In the genomic region with DNA sequence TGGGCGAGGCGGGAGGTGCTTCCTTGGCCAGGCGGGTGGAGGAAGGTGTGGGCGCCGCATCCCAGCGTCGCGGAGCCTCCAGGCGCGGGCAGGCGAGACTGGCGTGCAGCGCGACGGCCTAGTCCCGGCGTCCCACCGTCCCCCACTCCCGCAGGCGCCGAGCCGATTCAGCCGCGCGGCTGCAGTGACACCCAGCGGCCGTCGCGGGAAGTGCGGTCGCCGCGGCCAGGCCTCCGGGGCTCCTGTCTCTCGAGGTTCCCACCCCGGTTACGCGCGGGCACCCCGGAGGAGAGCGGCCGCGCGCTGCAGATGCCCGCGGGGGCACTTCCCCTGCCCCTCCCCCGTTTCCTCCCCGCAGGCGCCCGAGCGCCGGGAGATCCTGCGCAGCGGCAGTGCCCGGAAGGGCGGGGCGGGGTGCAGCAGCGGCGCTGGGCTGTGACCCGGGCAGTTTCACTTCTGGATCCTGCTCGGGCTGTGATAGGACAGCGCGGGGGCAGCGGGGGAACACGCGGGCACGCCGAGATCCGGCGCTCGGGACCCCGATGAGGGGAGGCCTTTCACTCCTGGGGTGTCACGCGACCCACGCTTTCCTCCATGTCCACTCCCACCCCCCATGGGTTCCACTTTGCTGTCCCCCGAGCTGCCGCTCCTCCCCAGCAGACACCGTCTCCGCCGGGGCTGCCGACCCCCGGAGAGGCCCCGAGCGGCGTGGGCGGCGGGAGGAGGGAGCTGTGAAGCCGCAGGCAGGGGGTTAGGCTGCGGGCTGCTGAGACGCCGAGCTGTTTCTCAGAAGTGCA, we compare ENCODE assay signal across 1 cellular context.
TF ChIP-seq lines count a peak whose summit lies in the region.

No MANE protein-coding gene starts in this region.

TF ChIP-seq in HEK293, 187 proteins besides CTCF, POLR2A, EP300 and RAD21 (continued from another document):
- TF ChIP-seq HIC1 (tag by site-specific recombination; IDR thresholded peaks at IDR 0.05) (peak; percentile 52; the same call in 1 of the 2 replicates), BCL11A (tag by site-specific recombination; IDR thresholded peaks at IDR 0.05; ENCODE audit: low read depth) (no peak), ZNF501 (tag by site-specific recombination; IDR thresholded peaks at IDR 0.05) (peak; percentile 51; the same call in 1 of the 2 replicates), ZBTB17 (tag by site-specific recombination; IDR thresholded peaks at IDR 0.05) (peak; percentile 77), KLF9 (tag by site-specific recombination; IDR thresholded peaks at IDR 0.05; ENCODE audit: low read depth) (peak; percentile 35; the same call in 1 of the 2 replicates), ZIC2 (tag by site-specific recombination; IDR thresholded peaks at IDR 0.05) (peak; percentile 95), ZNF214 (tag by site-specific recombination; IDR thresholded peaks at IDR 0.05; ENCODE audit: borderline replicate concordance) (no peak), OSR2 (tag by site-specific recombination; IDR thresholded peaks at IDR 0.05) (0 out of 2 replicates have a peak, but pooled peaks have one; percentile 16), ZNF610 (tag by site-specific recombination; IDR thresholded peaks at IDR 0.05; ENCODE audit: borderline replicate concordance) (0 out of 2 replicates have a peak, but pooled peaks have one; percentile 51), ZNF366 (tag by site-specific recombination; conservative IDR thresholded peaks at IDR 0.05) (no peak), ZNF266 (tag by site-specific recombination; IDR thresholded peaks at IDR 0.05; ENCODE audit: low read depth) (no peak), SP2 (tag by site-specific recombination; IDR thresholded peaks at IDR 0.05) (peak; percentile 63), ZNF747 (tag by site-specific recombination; IDR thresholded peaks at IDR 0.05) (no peak), ZNF37A (tag by site-specific recombination; IDR thresholded peaks at IDR 0.05) (no peak), ZNF324 (tag by site-specific recombination; IDR thresholded peaks at IDR 0.05) (0 out of 2 replicates have a peak, but pooled peaks have one; percentile 44), PATZ1 (tag by site-specific recombination; IDR thresholded peaks at IDR 0.05) (peak; percentile 87), ZNF571 (tag by site-specific recombination; IDR thresholded peaks at IDR 0.05) (no peak), WT1 (tag by site-specific recombination; IDR thresholded peaks at IDR 0.05) (no peak), ZNF707 (tag by site-specific recombination; IDR thresholded peaks at IDR 0.05) (no peak), ZNF48 (tag by site-specific recombination; IDR thresholded peaks at IDR 0.05) (no peak), ZNF169 (tag by site-specific recombination; IDR thresholded peaks at IDR 0.05) (no peak), ZNF558 (tag by site-specific recombination; IDR thresholded peaks at IDR 0.05) (no peak), ZNF433 (tag by site-specific recombination; IDR thresholded peaks at IDR 0.05; ENCODE audit: low read depth) (no peak), BCL6B (tag by site-specific recombination; IDR thresholded peaks at IDR 0.05) (no peak), ZNF311 (tag by site-specific recombination; IDR thresholded peaks at IDR 0.05; ENCODE audit: borderline replicate concordance) (no peak), ZEB2 (tag by site-specific recombination; IDR thresholded peaks at IDR 0.05) (peak; percentile 71), ZNF623 (tag by site-specific recombination; IDR thresholded peaks at IDR 0.05) (no peak), ZBTB10 (tag by site-specific recombination; IDR thresholded peaks at IDR 0.05) (peak; percentile 89), YY2 (tag by site-specific recombination; IDR thresholded peaks at IDR 0.05) (no peak), ZNF600 (tag by site-specific recombination; IDR thresholded peaks at IDR 0.05) (peak; percentile 63; the same call in 1 of the 2 replicates), ZNF785 (tag by site-specific recombination; IDR thresholded peaks at IDR 0.05) (no peak; the same call in 1 of the 2 replicates), ZNF645 (tag by site-specific recombination; IDR thresholded peaks at IDR 0.05) (no peak)
- TF ChIP-seq, protein P1, sequence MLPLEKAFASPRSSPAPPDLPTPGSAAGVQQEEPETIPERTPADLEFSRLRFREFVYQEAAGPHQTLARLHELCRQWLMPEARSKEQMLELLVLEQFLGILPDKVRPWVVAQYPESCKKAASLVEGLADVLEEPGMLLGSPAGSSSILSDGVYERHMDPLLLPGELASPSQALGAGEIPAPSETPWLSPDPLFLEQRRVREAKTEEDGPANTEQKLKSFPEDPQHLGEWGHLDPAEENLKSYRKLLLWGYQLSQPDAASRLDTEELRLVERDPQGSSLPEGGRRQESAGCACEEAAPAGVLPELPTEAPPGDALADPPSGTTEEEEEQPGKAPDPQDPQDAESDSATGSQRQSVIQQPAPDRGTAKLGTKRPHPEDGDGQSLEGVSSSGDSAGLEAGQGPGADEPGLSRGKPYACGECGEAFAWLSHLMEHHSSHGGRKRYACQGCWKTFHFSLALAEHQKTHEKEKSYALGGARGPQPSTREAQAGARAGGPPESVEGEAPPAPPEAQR (tag by site-specific recombination; IDR thresholded peaks at IDR 0.05) = no peak
- TF ChIP-seq, protein P2, sequence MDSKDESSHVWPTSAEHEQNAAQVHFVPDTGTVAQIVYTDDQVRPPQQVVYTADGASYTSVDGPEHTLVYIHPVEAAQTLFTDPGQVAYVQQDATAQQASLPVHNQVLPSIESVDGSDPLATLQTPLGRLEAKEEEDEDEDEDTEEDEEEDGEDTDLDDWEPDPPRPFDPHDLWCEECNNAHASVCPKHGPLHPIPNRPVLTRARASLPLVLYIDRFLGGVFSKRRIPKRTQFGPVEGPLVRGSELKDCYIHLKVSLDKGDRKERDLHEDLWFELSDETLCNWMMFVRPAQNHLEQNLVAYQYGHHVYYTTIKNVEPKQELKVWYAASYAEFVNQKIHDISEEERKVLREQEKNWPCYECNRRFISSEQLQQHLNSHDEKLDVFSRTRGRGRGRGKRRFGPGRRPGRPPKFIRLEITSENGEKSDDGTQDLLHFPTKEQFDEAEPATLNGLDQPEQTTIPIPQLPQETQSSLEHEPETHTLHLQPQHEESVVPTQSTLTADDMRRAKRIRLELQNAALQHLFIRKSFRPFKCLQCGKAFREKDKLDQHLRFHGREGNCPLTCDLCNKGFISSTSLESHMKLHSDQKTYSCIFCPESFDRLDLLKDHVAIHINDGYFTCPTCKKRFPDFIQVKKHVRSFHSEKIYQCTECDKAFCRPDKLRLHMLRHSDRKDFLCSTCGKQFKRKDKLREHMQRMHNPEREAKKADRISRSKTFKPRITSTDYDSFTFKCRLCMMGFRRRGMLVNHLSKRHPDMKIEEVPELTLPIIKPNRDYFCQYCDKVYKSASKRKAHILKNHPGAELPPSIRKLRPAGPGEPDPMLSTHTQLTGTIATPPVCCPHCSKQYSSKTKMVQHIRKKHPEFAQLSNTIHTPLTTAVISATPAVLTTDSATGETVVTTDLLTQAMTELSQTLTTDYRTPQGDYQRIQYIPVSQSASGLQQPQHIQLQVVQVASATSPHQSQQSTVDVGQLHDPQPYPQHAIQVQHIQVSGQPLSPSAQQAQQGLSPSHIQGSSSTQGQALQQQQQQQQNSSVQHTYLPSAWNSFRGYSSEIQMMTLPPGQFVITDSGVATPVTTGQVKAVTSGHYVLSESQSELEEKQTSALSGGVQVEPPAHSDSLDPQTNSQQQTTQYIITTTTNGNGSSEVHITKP (tag by site-specific recombination; IDR thresholded peaks at IDR 0.05) = peak; percentile 35; the same call in 1 of the 2 replicates
- TF ChIP-seq, protein P3, sequence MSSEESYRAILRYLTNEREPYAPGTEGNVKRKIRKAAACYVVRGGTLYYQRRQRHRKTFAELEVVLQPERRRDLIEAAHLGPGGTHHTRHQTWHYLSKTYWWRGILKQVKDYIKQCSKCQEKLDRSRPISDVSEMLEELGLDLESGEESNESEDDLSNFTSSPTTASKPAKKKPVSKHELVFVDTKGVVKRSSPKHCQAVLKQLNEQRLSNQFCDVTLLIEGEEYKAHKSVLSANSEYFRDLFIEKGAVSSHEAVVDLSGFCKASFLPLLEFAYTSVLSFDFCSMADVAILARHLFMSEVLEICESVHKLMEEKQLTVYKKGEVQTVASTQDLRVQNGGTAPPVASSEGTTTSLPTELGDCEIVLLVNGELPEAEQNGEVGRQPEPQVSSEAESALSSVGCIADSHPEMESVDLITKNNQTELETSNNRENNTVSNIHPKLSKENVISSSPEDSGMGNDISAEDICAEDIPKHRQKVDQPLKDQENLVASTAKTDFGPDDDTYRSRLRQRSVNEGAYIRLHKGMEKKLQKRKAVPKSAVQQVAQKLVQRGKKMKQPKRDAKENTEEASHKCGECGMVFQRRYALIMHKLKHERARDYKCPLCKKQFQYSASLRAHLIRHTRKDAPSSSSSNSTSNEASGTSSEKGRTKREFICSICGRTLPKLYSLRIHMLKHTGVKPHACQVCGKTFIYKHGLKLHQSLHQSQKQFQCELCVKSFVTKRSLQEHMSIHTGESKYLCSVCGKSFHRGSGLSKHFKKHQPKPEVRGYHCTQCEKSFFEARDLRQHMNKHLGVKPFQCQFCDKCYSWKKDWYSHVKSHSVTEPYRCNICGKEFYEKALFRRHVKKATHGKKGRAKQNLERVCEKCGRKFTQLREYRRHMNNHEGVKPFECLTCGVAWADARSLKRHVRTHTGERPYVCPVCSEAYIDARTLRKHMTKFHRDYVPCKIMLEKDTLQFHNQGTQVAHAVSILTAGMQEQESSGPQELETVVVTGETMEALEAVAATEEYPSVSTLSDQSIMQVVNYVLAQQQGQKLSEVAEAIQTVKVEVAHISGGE (tag by site-specific recombination; conservative IDR thresholded peaks at IDR 0.05; ENCODE audit: low read depth) = peak; percentile 52; the same call in 1 of the 2 replicates
